1 cellular context compared by ENCODE assay signal in genomic region chr10:114749545-114749944, GRCh38.
A peak's percentile ranks its signal among the peaks of the same experiment; 100 is the strongest.
TF ChIP-seq lines count a peak whose summit lies in the region.

No MANE protein-coding gene starts in this region.

TF ChIP-seq in K562, 482 proteins besides CTCF, POLR2A, EP300 and RAD21 (continued from another document):
- TF ChIP-seq, protein P1, sequence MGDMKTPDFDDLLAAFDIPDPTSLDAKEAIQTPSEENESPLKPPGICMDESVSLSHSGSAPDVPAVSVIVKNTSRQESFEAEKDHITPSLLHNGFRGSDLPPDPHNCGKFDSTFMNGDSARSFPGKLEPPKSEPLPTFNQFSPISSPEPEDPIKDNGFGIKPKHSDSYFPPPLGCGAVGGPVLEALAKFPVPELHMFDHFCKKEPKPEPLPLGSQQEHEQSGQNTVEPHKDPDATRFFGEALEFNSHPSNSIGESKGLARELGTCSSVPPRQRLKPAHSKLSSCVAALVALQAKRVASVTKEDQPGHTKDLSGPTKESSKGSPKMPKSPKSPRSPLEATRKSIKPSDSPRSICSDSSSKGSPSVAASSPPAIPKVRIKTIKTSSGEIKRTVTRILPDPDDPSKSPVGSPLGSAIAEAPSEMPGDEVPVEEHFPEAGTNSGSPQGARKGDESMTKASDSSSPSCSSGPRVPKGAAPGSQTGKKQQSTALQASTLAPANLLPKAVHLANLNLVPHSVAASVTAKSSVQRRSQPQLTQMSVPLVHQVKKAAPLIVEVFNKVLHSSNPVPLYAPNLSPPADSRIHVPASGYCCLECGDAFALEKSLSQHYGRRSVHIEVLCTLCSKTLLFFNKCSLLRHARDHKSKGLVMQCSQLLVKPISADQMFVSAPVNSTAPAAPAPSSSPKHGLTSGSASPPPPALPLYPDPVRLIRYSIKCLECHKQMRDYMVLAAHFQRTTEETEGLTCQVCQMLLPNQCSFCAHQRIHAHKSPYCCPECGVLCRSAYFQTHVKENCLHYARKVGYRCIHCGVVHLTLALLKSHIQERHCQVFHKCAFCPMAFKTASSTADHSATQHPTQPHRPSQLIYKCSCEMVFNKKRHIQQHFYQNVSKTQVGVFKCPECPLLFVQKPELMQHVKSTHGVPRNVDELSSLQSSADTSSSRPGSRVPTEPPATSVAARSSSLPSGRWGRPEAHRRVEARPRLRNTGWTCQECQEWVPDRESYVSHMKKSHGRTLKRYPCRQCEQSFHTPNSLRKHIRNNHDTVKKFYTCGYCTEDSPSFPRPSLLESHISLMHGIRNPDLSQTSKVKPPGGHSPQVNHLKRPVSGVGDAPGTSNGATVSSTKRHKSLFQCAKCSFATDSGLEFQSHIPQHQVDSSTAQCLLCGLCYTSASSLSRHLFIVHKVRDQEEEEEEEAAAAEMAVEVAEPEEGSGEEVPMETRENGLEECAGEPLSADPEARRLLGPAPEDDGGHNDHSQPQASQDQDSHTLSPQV (IDR thresholded peaks at IDR 0.05), result no peak
- TF ChIP-seq ZNF445 (CRISPR knock-in tag; IDR thresholded peaks at IDR 0.05; ENCODE audit: low read depth), result no peak
- TF ChIP-seq GATAD2A (IDR thresholded peaks at IDR 0.05), result no peak
- no peak for TF ChIP-seq HNRNPUL1 (IDR thresholded peaks at IDR 0.05; ENCODE audit: low read length)
- TF ChIP-seq TCF3 (CRISPR knock-in tag; IDR thresholded peaks at IDR 0.05), result peak; percentile 37; the same call in 1 of the 2 replicates
